ENCODE assay signal across 1 cellular context in genomic region chr1:200406161-200406797, GRCh38.
TF ChIP-seq lines count a peak whose summit lies in the region.

No MANE protein-coding gene starts in this region.

TF ChIP-seq in K562, 482 proteins besides CTCF, POLR2A, EP300 and RAD21:
- TF ChIP-seq TRIM24 (IDR thresholded peaks at IDR 0.05) (0 out of 4 replicates have a peak, but pooled peaks of 1 of the 2 experiments have one; percentile 8), ATF3 (IDR thresholded peaks at IDR 0.05) (peak; percentile 70), ATF3 (CRISPR knock-in tag; conservative IDR thresholded peaks at IDR 0.05) (no peak), CEBPB (tag; IDR thresholded peaks at IDR 0.05) (peak; percentile 81), CEBPG (CRISPR knock-in tag; IDR thresholded peaks at IDR 0.05) (no peak), CEBPG (tag; conservative IDR thresholded peaks at IDR 0.05 in 1 of 2, IDR thresholded peaks at IDR 0.05 in 1 of 2) (peak in 1 of 2 experiments; percentile 73; a peak in 2 of 4 replicates), GABPB1 (CRISPR knock-in tag; IDR thresholded peaks at IDR 0.05) (no peak), RBFOX2 (IDR thresholded peaks at IDR 0.05; ENCODE audit: low read depth, low read length) (no peak), NFATC3 (IDR thresholded peaks at IDR 0.05) (no peak), NR2F6 (CRISPR knock-in tag; IDR thresholded peaks at IDR 0.05) (no peak), CAMTA2 (CRISPR knock-in tag; conservative IDR thresholded peaks at IDR 0.05) (no peak), CHD1 (IDR thresholded peaks at IDR 0.05; ENCODE audit: low read length) (no peak)
- TF ChIP-seq, protein P1, sequence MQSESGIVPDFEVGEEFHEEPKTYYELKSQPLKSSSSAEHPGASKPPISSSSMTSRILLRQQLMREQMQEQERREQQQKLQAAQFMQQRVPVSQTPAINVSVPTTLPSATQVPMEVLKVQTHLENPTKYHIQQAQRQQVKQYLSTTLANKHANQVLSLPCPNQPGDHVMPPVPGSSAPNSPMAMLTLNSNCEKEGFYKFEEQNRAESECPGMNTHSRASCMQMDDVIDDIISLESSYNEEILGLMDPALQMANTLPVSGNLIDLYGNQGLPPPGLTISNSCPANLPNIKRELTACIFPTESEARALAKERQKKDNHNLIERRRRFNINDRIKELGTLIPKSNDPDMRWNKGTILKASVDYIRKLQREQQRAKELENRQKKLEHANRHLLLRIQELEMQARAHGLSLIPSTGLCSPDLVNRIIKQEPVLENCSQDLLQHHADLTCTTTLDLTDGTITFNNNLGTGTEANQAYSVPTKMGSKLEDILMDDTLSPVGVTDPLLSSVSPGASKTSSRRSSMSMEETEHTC (IDR thresholded peaks at IDR 0.05) = no peak
